In the genomic region with DNA sequence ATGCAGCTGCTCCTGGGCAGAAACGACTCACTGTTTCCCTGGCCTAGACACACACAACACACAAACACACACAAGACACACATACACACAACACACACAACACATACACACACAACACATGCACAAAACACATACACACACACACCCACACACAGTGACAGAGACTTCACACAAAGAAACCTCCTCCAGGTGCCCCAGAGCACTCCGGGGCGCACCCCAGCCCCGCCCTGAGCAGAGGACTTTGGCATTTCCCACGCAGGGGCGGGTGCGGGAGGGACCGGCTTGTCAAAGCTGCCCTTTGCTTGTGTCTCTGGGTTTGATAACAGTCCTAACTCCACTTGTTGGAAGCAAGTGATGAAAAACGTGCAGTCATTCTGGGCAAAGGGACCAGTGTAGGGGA, we compare ENCODE assay signal across 22 cellular contexts. TPM values are rescaled to one million over a fixed set of nuclear protein-coding genes. Genes with fewer than 3 reads are reported as not detected.
A peak's percentile ranks its signal among the peaks of the same experiment; 100 is the strongest.
DNase-seq lines count a peak whose midpoint lies in the region; ATAC-seq, FAIRE-seq and TF ChIP-seq lines count a peak whose summit lies in the region.
"Had no signal": no experiment of that assay in that cellular context is flagged by ENCODE, and none has a peak within 500 bp of the region (broad histone marks: within the 10 kb centered on the region; RNA-seq: fewer than 3 reads in every experiment).

No MANE protein-coding gene starts in this region.

- H3K4me3 ChIP-seq in lower lobe of right lung: no peak overlapping the region
- H3K4me3 ChIP-seq: dorsolateral prefrontal cortex, heart right ventricle, ovary had no signal

- intact Hi-C loops in lower lobe of right lung (cut with DNase I): no loop called here
- intact Hi-C loops in activated T-helper 2 cell treated with anti-CD3 and anti-CD28 coated beads, Interferon-gamma antibody, Interleukin-2, Interleukin-4, amounts not matched to agents 10 μg/mL and 5 μg/mL and 100 μg/mL, durations not matched to agents 14 hours and 24 hours and 36 hours (cut with micrococcal nuclease): no loop called here

- H3K36me3 ChIP-seq in lower lobe of right lung: no peaks in the 10 kb centered on the region
- H3K36me3 ChIP-seq: heart right ventricle, ovary had no signal

- no peaks in the 10 kb centered on the region for H3K27me3 Mint-ChIP-seq in activated T-cell treated with anti-CD3 and anti-CD28 coated beads, Interleukin-2, amount 50 U/mL, for 4 hours (ENCODE audit: low read depth)
- peaks cover 9% of the 10 kb centered on the region for H3K27me3 Mint-ChIP-seq in activated T-cell treated with anti-CD3 and anti-CD28 coated beads, Interleukin-2, amount 50 U/mL, for 24 hours
- peaks cover 4% of the 10 kb centered on the region for H3K27me3 Mint-ChIP-seq in brain
- H3K27me3 Mint-ChIP-seq in activated T-helper 2 cell treated with anti-CD3 and anti-CD28 coated beads, Interferon-gamma antibody, Interleukin-2, Interleukin-4, amounts not matched to agents 10 μg/mL and 5 μg/mL and 100 μg/mL, durations not matched to agents 14 hours and 24 hours and 36 hours (ENCODE audit: low read depth): peaks cover 3% of the 10 kb centered on the region

- ATAC-seq in activated T-cell treated with anti-CD3 and anti-CD28 coated beads, Interleukin-2, amount 50 U/mL, for 4 hours: peak; percentile 39 to 57
- peak; percentile 45 to 68 for ATAC-seq in lower lobe of right lung
- ATAC-seq in GM18520 (IDR thresholded peaks at IDR 0.05; ENCODE audit: unreplicated experiment): no peak

- H3K9me3 Mint-ChIP-seq in activated T-cell treated with anti-CD3 and anti-CD28 coated beads, Interleukin-2, amount 50 U/mL, for 4 hours: no peaks in the 10 kb centered on the region
- no peaks in the 10 kb centered on the region for H3K9me3 Mint-ChIP-seq in activated T-cell treated with anti-CD3 and anti-CD28 coated beads, Interleukin-2, amount 50 U/mL, for 24 hours
- no peaks in the 10 kb centered on the region for H3K9me3 Mint-ChIP-seq in brain
- H3K9me3 Mint-ChIP-seq in activated T-helper 2 cell treated with anti-CD3 and anti-CD28 coated beads, Interferon-gamma antibody, Interleukin-2, Interleukin-4, amounts not matched to agents 10 μg/mL and 5 μg/mL and 100 μg/mL, durations not matched to agents 14 hours and 24 hours and 36 hours: no peaks in the 10 kb centered on the region
- H3K9me3 Mint-ChIP-seq: HFFc6 had no signal

- no peaks in the 10 kb centered on the region for H3K9me3 ChIP-seq in lower lobe of right lung
- H3K9me3 ChIP-seq: heart right ventricle, ovary had no signal

- no peak for TF ChIP-seq CTCF in brain (conservative IDR thresholded peaks at IDR 0.05)
- TF ChIP-seq CTCF in lower lobe of right lung (IDR thresholded peaks at IDR 0.05): no peak

- H3K36me3 Mint-ChIP-seq in activated T-cell treated with anti-CD3 and anti-CD28 coated beads, Interleukin-2, amount 50 U/mL, for 4 hours (ENCODE audit: insufficient read depth): no peaks in the 10 kb centered on the region
- no peaks in the 10 kb centered on the region for H3K36me3 Mint-ChIP-seq in activated T-cell treated with anti-CD3 and anti-CD28 coated beads, Interleukin-2, amount 50 U/mL, for 24 hours (ENCODE audit: low read depth)
- no peaks in the 10 kb centered on the region for H3K36me3 Mint-ChIP-seq in brain
- no peaks in the 10 kb centered on the region for H3K36me3 Mint-ChIP-seq in activated T-helper 2 cell treated with anti-CD3 and anti-CD28 coated beads, Interferon-gamma antibody, Interleukin-2, Interleukin-4, amounts not matched to agents 10 μg/mL and 5 μg/mL and 100 μg/mL, durations not matched to agents 14 hours and 24 hours and 36 hours (ENCODE audit: low read depth)

- H3K4me1 Mint-ChIP-seq in activated T-cell treated with anti-CD3 and anti-CD28 coated beads, Interleukin-2, amount 50 U/mL, for 4 hours (ENCODE audit: low read depth): no peaks in the 10 kb centered on the region
- H3K4me1 Mint-ChIP-seq in activated T-cell treated with anti-CD3 and anti-CD28 coated beads, Interleukin-2, amount 50 U/mL, for 24 hours (ENCODE audit: low read depth): peaks cover 2% of the 10 kb centered on the region
- H3K4me1 Mint-ChIP-seq in brain: peaks cover 11% of the 10 kb centered on the region
- peaks cover 4% of the 10 kb centered on the region for H3K4me1 Mint-ChIP-seq in activated T-helper 2 cell treated with anti-CD3 and anti-CD28 coated beads, Interferon-gamma antibody, Interleukin-2, Interleukin-4, amounts not matched to agents 10 μg/mL and 5 μg/mL and 100 μg/mL, durations not matched to agents 14 hours and 24 hours and 36 hours (ENCODE audit: low read depth)

- no peak overlapping the region for H3K27ac ChIP-seq in lower lobe of right lung
- H3K27ac ChIP-seq: dorsolateral prefrontal cortex, heart right ventricle, HL-60, ovary had no signal

- peak; percentile 98 for FAIRE-seq in urothelium cell line (lab: Jason Lieb, UNC)
- FAIRE-seq: astrocyte, TTC549 had no signal

- H3K4me3 Mint-ChIP-seq in activated T-cell treated with anti-CD3 and anti-CD28 coated beads, Interleukin-2, amount 50 U/mL, for 4 hours: no peak overlapping the region
- no peak overlapping the region for H3K4me3 Mint-ChIP-seq in activated T-cell treated with anti-CD3 and anti-CD28 coated beads, Interleukin-2, amount 50 U/mL, for 24 hours
- H3K4me3 Mint-ChIP-seq in brain: peak overlapping the region in 2 of 5 experiments; percentile 17 to 26
- no peak overlapping the region for H3K4me3 Mint-ChIP-seq in activated T-helper 2 cell treated with anti-CD3 and anti-CD28 coated beads, Interferon-gamma antibody, Interleukin-2, Interleukin-4, amounts not matched to agents 10 μg/mL and 5 μg/mL and 100 μg/mL, durations not matched to agents 14 hours and 24 hours and 36 hours (ENCODE audit: low read depth)
- H3K4me3 Mint-ChIP-seq: HFFc6 had no signal

- no peaks in the 10 kb centered on the region for H3K27me3 ChIP-seq in lower lobe of right lung (ENCODE audit: low read depth)
- H3K27me3 ChIP-seq: ovary had no signal

- no peak overlapping the region for H3K27ac Mint-ChIP-seq in activated T-cell treated with anti-CD3 and anti-CD28 coated beads, Interleukin-2, amount 50 U/mL, for 24 hours
- peak overlapping the region in 4 of 5 experiments; percentile 3 to 80 (median 32) for H3K27ac Mint-ChIP-seq in brain
- H3K27ac Mint-ChIP-seq in activated T-helper 2 cell treated with anti-CD3 and anti-CD28 coated beads, Interferon-gamma antibody, Interleukin-2, Interleukin-4, amounts not matched to agents 10 μg/mL and 5 μg/mL and 100 μg/mL, durations not matched to agents 14 hours and 24 hours and 36 hours: no peak overlapping the region
- H3K27ac Mint-ChIP-seq: HFFc6 had no signal

- H3K4me1 ChIP-seq in lower lobe of right lung: no peaks in the 10 kb centered on the region

- DNase-seq in activated T-cell treated with anti-CD3 and anti-CD28 coated beads, Interleukin-2, amount 50 U/mL, for 4 hours: no peak
- DNase-seq in activated T-cell treated with anti-CD3 and anti-CD28 coated beads, Interleukin-2, amount 50 U/mL, for 24 hours: no peak
- no peak for DNase-seq in lower lobe of right lung
- no peak for DNase-seq in urothelium cell line (ENCODE audit: low spot score)
- no peak for DNase-seq in DMS53 treated with DMSO at 0.1 percent for 48 hours (lab: John Stamatoyannopoulos, UW; ENCODE audit: unreplicated experiment)
- DNase-seq in activated T-helper 2 cell treated with anti-CD3 and anti-CD28 coated beads, Interferon-gamma antibody, Interleukin-2, Interleukin-4, amounts not matched to agents 10 μg/mL and 5 μg/mL and 100 μg/mL, durations not matched to agents 14 hours and 24 hours and 36 hours (ENCODE audit: low spot score): no peak
- DNase-seq: ACHN, dorsolateral prefrontal cortex, heart right ventricle, HFFc6, islet precursor cell, NCI-H1694, NCI-H446 treated with DMSO at 0.1 percent for 48 hours, trophoblast cell had no signal

RNA-seq across cellular contexts. Expression of gene APOBEC3A, which starts 6.5 kb away (rescaled TPM):
- total RNA-seq in activated T-cell treated with anti-CD3 and anti-CD28 coated beads, Interleukin-2, amount 50 U/mL, for 4 hours: under 1 TPM in 1 of 3 donors, not detected in 2; 0.13 TPM
- not detected for polyA plus RNA-seq in brain (ENCODE audit: insufficient read depth, low read depth, low replicate concordance)
- 14.2 TPM for total RNA-seq in lower lobe of right lung
- not detected in 2 replicates for total RNA-seq in activated T-helper 2 cell treated with anti-CD3 and anti-CD28 coated beads, Interferon-gamma antibody, Interleukin-2, Interleukin-4, amounts not matched to agents 10 μg/mL and 5 μg/mL and 100 μg/mL, durations not matched to agents 14 hours and 24 hours and 36 hours
- total RNA-seq: astrocyte, G401, HFFc6, LHCN-M2 had no signal

RNA-seq across cellular contexts. Expression of gene APOBEC3B, which starts 18.3 kb away (rescaled TPM):
- 1 to 10 TPM; 1.1 to 2.1 (median 1.2) TPM for total RNA-seq in activated T-cell treated with anti-CD3 and anti-CD28 coated beads, Interleukin-2, amount 50 U/mL, for 4 hours
- 49.9 TPM for polyA plus RNA-seq in brain (ENCODE audit: insufficient read depth, low read depth, low replicate concordance)
- 1.0 TPM for total RNA-seq in lower lobe of right lung
- 17.0 and 17.2 TPM in 2 replicates for total RNA-seq in activated T-helper 2 cell treated with anti-CD3 and anti-CD28 coated beads, Interferon-gamma antibody, Interleukin-2, Interleukin-4, amounts not matched to agents 10 μg/mL and 5 μg/mL and 100 μg/mL, durations not matched to agents 14 hours and 24 hours and 36 hours

RNA-seq across cellular contexts. Expression of gene APOBEC3C, which starts 50.2 kb away (rescaled TPM):
- total RNA-seq in activated T-cell treated with anti-CD3 and anti-CD28 coated beads, Interleukin-2, amount 50 U/mL, for 4 hours: 10 to 100 TPM; 33.6 to 53.7 (median 51.2) TPM
- polyA plus RNA-seq in brain (ENCODE audit: insufficient read depth, low read depth, low replicate concordance): 6.7 TPM
- total RNA-seq in lower lobe of right lung: 27.8 TPM
- total RNA-seq in activated T-helper 2 cell treated with anti-CD3 and anti-CD28 coated beads, Interferon-gamma antibody, Interleukin-2, Interleukin-4, amounts not matched to agents 10 μg/mL and 5 μg/mL and 100 μg/mL, durations not matched to agents 14 hours and 24 hours and 36 hours: 91.7 and 93.1 TPM in 2 replicates

RNA-seq across cellular contexts. Expression of gene APOBEC3D, which starts 57.1 kb away (rescaled TPM):
- 10 to 100 TPM; 14.3 to 19.4 (median 18.3) TPM for total RNA-seq in activated T-cell treated with anti-CD3 and anti-CD28 coated beads, Interleukin-2, amount 50 U/mL, for 4 hours
- polyA plus RNA-seq in brain (ENCODE audit: insufficient read depth, low read depth, low replicate concordance): 1.1 TPM
- total RNA-seq in lower lobe of right lung: 3.0 TPM
- total RNA-seq in activated T-helper 2 cell treated with anti-CD3 and anti-CD28 coated beads, Interferon-gamma antibody, Interleukin-2, Interleukin-4, amounts not matched to agents 10 μg/mL and 5 μg/mL and 100 μg/mL, durations not matched to agents 14 hours and 24 hours and 36 hours: 29.7 and 31.2 TPM in 2 replicates

Comparison
In these comparisons a context has a peak if more than half of its experiments do, and no peak if none do; other contexts are left out.
1. H3K27ac Mint-ChIP-seq: peak in brain (4 of 5); none in activated T-cell treated with anti-CD3 and anti-CD28 coated beads, Interleukin-2, amount 50 U/mL, for 24 hours (single experiment) and activated T-helper 2 cell treated with anti-CD3 and anti-CD28 coated beads, Interferon-gamma antibody, Interleukin-2, Interleukin-4, amounts not matched to agents 10 μg/mL and 5 μg/mL and 100 μg/mL, durations not matched to agents 14 hours and 24 hours and 36 hours (single experiment).
2. RNA of gene APOBEC3A, which starts 6.5 kb away (total RNA-seq): 14.2 TPM in lower lobe of right lung (single experiment); not detected in activated T-helper 2 cell treated with anti-CD3 and anti-CD28 coated beads, Interferon-gamma antibody, Interleukin-2, Interleukin-4, amounts not matched to agents 10 μg/mL and 5 μg/mL and 100 μg/mL, durations not matched to agents 14 hours and 24 hours and 36 hours and 0.13 TPM in activated T-cell treated with anti-CD3 and anti-CD28 coated beads, Interleukin-2, amount 50 U/mL, for 4 hours; every median in the first group is over 10 times any median in the second.